ENCODE assay signal across 1 cellular context in the genomic region with DNA sequence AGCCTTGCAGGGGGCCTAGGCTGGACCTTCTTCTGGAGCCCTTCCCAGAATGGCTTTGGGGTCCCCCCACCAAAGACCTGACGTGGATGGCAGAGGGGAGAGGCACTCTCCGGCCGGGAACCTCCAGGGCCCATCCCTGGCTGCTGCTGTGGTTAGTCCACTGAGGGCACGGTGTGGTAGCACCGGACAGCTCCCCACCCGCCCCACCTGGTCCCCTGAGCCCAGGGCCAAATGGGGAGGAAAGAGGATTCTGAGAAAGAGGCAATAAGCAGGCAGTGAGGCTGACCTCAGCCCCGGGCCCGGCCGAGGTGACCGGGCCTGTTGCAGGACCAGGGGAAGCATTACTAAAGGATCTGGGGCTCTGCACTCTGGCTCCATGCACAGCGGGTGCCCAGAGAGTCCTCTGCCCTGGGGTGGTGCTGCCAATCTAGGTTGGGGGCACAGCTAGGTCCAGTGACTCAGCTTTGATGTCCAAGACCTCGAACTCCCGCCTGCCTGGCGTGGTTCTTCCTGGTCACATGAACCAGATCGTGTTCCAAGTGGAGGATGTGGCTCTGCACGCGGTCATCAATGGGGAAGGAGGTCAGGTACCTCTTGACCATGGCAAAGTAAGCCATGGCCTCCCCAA.
A peak's percentile ranks its signal among the peaks of the same experiment; 100 is the strongest.
TF ChIP-seq lines count a peak whose summit lies in the region.

No MANE protein-coding gene starts in this region.

TF ChIP-seq in Ishikawa, 13 proteins besides CTCF, POLR2A, EP300 and RAD21 (continued from another document):
- TF ChIP-seq, protein P1, sequence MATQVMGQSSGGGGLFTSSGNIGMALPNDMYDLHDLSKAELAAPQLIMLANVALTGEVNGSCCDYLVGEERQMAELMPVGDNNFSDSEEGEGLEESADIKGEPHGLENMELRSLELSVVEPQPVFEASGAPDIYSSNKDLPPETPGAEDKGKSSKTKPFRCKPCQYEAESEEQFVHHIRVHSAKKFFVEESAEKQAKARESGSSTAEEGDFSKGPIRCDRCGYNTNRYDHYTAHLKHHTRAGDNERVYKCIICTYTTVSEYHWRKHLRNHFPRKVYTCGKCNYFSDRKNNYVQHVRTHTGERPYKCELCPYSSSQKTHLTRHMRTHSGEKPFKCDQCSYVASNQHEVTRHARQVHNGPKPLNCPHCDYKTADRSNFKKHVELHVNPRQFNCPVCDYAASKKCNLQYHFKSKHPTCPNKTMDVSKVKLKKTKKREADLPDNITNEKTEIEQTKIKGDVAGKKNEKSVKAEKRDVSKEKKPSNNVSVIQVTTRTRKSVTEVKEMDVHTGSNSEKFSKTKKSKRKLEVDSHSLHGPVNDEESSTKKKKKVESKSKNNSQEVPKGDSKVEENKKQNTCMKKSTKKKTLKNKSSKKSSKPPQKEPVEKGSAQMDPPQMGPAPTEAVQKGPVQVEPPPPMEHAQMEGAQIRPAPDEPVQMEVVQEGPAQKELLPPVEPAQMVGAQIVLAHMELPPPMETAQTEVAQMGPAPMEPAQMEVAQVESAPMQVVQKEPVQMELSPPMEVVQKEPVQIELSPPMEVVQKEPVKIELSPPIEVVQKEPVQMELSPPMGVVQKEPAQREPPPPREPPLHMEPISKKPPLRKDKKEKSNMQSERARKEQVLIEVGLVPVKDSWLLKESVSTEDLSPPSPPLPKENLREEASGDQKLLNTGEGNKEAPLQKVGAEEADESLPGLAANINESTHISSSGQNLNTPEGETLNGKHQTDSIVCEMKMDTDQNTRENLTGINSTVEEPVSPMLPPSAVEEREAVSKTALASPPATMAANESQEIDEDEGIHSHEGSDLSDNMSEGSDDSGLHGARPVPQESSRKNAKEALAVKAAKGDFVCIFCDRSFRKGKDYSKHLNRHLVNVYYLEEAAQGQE (IDR thresholded peaks at IDR 0.05; ENCODE audit: low read depth): peak; percentile 58
